ENCODE assay signal across 1 cellular context in the genomic region with DNA sequence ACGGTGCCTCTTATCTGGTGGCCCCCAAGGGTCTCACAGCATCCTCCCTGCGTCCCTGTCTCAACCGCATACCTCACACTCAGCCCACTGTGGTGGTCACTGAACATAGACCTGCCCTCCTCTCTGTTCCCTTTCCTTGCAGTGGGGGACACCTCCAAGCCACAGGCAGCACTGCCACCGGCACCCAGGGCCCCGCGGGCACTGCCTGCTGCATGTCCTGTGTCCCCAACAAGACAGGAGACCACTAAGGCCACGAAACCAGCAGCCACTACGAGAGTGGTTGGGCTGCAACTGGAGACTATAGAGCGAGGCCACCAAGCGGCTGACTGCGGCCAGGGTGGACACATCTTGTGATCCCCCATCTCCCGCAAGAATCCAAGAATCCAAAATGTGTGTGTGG.
TF ChIP-seq lines count a peak whose summit lies in the region.

No MANE protein-coding gene starts in this region.

TF ChIP-seq in endothelial cell of umbilical vein, 7 proteins besides CTCF, POLR2A, EP300 and RAD21:
- TF ChIP-seq EZH2 (IDR thresholded peaks at IDR 0.05; ENCODE audit: borderline replicate concordance, low read depth, low read length, severe bottlenecking): no peak
- no peak for TF ChIP-seq MYC (IDR thresholded peaks at IDR 0.05; ENCODE audit: low read depth, low read length)
- TF ChIP-seq MAX (IDR thresholded peaks at IDR 0.05; ENCODE audit: insufficient read depth, insufficient read length): no peak
- TF ChIP-seq JUN (IDR thresholded peaks at IDR 0.05; ENCODE audit: borderline replicate concordance, insufficient read depth, insufficient read length, low read depth): no peak
- peak; percentile 2 for TF ChIP-seq POLR2AphosphoS5 (IDR thresholded peaks at IDR 0.05; ENCODE audit: insufficient read depth, low read depth, low read length)
TF ChIP-seq in endothelial cell of umbilical vein: peak in this region for 1.
